ENCODE assay signal across 17 cellular contexts in the genomic region with DNA sequence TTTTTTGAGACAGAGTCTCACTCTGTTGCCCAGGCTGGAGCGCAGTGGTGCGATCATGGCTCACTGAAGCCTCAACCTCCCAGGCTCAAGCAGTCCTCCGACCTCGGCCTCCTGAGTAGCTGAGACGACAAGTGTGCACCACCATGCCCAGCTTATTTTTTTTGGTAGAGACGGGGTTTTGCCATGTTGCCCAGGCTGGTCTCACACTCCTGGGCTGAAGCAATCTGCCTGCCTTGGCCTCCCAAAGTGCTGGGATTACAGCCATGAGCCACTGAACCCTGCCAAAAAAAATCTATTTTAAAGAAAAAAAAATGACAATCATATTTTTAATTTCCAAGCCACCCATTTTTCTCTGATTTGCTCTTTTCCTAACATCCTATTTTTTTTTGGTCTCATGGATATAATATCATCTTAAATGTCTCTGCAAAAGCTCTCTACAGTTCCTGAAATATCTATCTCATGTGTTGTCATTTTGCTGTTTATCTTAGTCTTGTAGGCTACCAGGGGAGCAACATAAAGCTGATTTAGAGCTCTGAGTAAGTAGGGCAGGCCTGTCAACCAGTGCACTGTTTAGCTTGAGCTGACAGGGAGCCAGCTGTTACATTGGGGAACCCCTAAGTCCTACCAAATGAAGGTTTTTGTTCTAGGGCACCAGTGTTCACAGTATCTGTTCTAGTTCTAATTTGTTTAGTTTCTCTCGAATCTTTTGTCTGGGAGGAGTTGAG.
"Had no signal": no experiment of that assay in that cellular context is flagged by ENCODE, and none has a peak within 500 bp of the region (broad histone marks: within the 10 kb centered on the region; RNA-seq: fewer than 3 reads in every experiment).

No MANE protein-coding gene starts in this region.

- H3K27me3 Mint-ChIP-seq: naive B cell had no signal

- H3K36me3 ChIP-seq: neutrophil had no signal

- H3K4me3 Mint-ChIP-seq: activated CD4-positive, alpha-beta memory T cell treated with anti-CD3 and anti-CD28 coated beads, Interleukin-2, amount 10 ng/mL, durations not matched to agents 7 days and 5 days; activated CD4-positive, alpha-beta T cell treated with anti-CD3 and anti-CD28 coated beads for 36 hours; activated T-cell treated with anti-CD3 and anti-CD28 coated beads, Interleukin-2, amount 50 U/mL, for 72 hours; endodermal cell; immature natural killer cell; naive B cell had no signal

- H3K4me1 Mint-ChIP-seq: activated CD4-positive, alpha-beta memory T cell treated with anti-CD3 and anti-CD28 coated beads, Interleukin-2, amount 10 ng/mL, durations not matched to agents 7 days and 5 days; activated CD4-positive, alpha-beta T cell treated with anti-CD3 and anti-CD28 coated beads for 36 hours; immature natural killer cell; naive B cell had no signal

- ATAC-seq: activated CD4-positive, alpha-beta T cell treated with anti-CD3 and anti-CD28 coated beads for 36 hours; activated T-cell treated with anti-CD3 and anti-CD28 coated beads, Interleukin-2, amount 50 U/mL, for 72 hours; body of pancreas; left cardiac atrium had no signal

- H3K4me3 ChIP-seq: body of pancreas, lung, skin epidermis had no signal

- H3K27me3 ChIP-seq: body of pancreas, neutrophil had no signal

- H3K9me3 Mint-ChIP-seq: activated CD4-positive, alpha-beta memory T cell treated with anti-CD3 and anti-CD28 coated beads, Interleukin-2, amount 10 ng/mL, durations not matched to agents 7 days and 5 days; endodermal cell; immature natural killer cell; naive B cell had no signal

- H3K9me3 ChIP-seq: body of pancreas, neutrophil had no signal

- H3K27ac ChIP-seq: body of pancreas, neutrophil, skin epidermis, VCaP had no signal

- H3K4me1 ChIP-seq: body of pancreas had no signal

- H3K36me3 Mint-ChIP-seq: immature natural killer cell, naive B cell had no signal

- DNase-seq: activated CD4-positive, alpha-beta memory T cell treated with anti-CD3 and anti-CD28 coated beads, Interleukin-2, amount 10 ng/mL, durations not matched to agents 7 days and 5 days; activated CD4-positive, alpha-beta T cell treated with anti-CD3 and anti-CD28 coated beads for 36 hours; activated gamma-delta T cell treated with Interleukin-2 at 50 U/mL for 16 hours; activated T-cell treated with anti-CD3 and anti-CD28 coated beads, Interleukin-2, amount 50 U/mL, for 72 hours; body of pancreas; cerebellar nuclear complex; endodermal cell; erythroblast; immature natural killer cell; left cardiac atrium; naive B cell; substantia nigra; T1000 had no signal

- H3K27ac Mint-ChIP-seq: activated CD4-positive, alpha-beta memory T cell treated with anti-CD3 and anti-CD28 coated beads, Interleukin-2, amount 10 ng/mL, durations not matched to agents 7 days and 5 days; activated CD4-positive, alpha-beta T cell treated with anti-CD3 and anti-CD28 coated beads for 36 hours; activated T-cell treated with anti-CD3 and anti-CD28 coated beads, Interleukin-2, amount 50 U/mL, for 72 hours; endodermal cell; immature natural killer cell had no signal
